ENCODE assay signal across 9 cellular contexts in genomic region chr2:85707304-85707703, GRCh38. TPM values are rescaled to one million over a fixed set of nuclear protein-coding genes. Genes with fewer than 3 reads are reported as not detected.
DNase-seq lines count a peak whose midpoint lies in the region; ATAC-seq, FAIRE-seq and TF ChIP-seq lines count a peak whose summit lies in the region.
"Had no signal": no experiment of that assay in that cellular context is flagged by ENCODE, and none has a peak within 500 bp of the region (broad histone marks: within the 10 kb centered on the region; RNA-seq: fewer than 3 reads in every experiment).

No MANE protein-coding gene starts in this region.

- CTCF ChIA-PET in HEK293 (lab: Yijun Ruan, JAX) = interaction anchor here (0.7 to 7.1 kb wide), 27 partner anchors 9 to 318 kb away, joined by 3 to 54 read pairs (median 5); partner anchors contain the start of gene GNLY

- TF ChIP-seq CTCF in HEK293 (tag by site-specific recombination; IDR thresholded peaks at IDR 0.05) (peak; percentile 80), bronchial epithelial cell (IDR thresholded peaks at IDR 0.05; ENCODE audit: insufficient read depth, low read length, severe bottlenecking) (peak; percentile 72)

- H3K27me3 ChIP-seq in bronchial epithelial cell (ENCODE audit: control insufficient read depth, insufficient read depth, low read length) = no peaks in the 10 kb centered on the region

- no peak overlapping the region for H3K4me3 Mint-ChIP-seq in T-helper 17 cell

- H3K27ac Mint-ChIP-seq in T-helper 17 cell = peak overlapping the region; percentile 81

- no peak for FAIRE-seq in bronchial epithelial cell (lab: Jason Lieb, UNC)

- H3K27ac ChIP-seq in HEK293 (ENCODE audit: extremely low read depth, low read depth, low read length) = no peak overlapping the region

- no peaks in the 10 kb centered on the region for H3K4me1 ChIP-seq in HEK293 (ENCODE audit: control insufficient read depth, insufficient read depth, low read length)

- peaks cover 34% of the 10 kb centered on the region for H3K4me1 Mint-ChIP-seq in T-helper 17 cell

- peak; percentile 87 for ATAC-seq in T-helper 17 cell
- ATAC-seq in GM19452 (IDR thresholded peaks at IDR 0.05; ENCODE audit: unreplicated experiment) = no peak

- peaks cover 30% of the 10 kb centered on the region for H3K27me3 Mint-ChIP-seq in T-helper 17 cell

- H3K4me3 ChIP-seq in HEK293 (ENCODE audit: low read depth, low read length) = no peak overlapping the region
- H3K4me3 ChIP-seq in bronchial epithelial cell (ENCODE audit: low read depth, low read length) = no peak overlapping the region

- POLR2A ChIA-PET in HEK293 (lab: Yijun Ruan, JAX) = no interaction called here

- peak; percentile 94 for DNase-seq in ELR (ENCODE audit: low read depth)
- DNase-seq in NCI-H187 (lab: John Stamatoyannopoulos, UW) = peak; percentile 20 to 58
- DNase-seq in T-helper 17 cell = peak in 1 of 3 donors; percentile 48
- DNase-seq in bronchial epithelial cell (ENCODE audit: low read depth) = peak; percentile 98
- DNase-seq in kidney glomerular epithelial cell (lab: John Stamatoyannopoulos, UW) = peak; percentile 87
- DNase-seq in stimulated activated CD4-positive, alpha-beta T cell treated with anti-CD3 and anti-CD28 coated beads, TNF-alpha, amount 100 ng/mL, for 1 hour (ENCODE audit: low read depth in 3 of 3, low spot score in 1 of 3) = peak in 2 of 3 donors; percentile 12 to 38

- H3K9me3 ChIP-seq in HEK293 (ENCODE audit: control insufficient read depth, insufficient read depth, low read depth, low read length) = no peaks in the 10 kb centered on the region
- no peaks in the 10 kb centered on the region for H3K9me3 ChIP-seq in T-helper 17 cell (ENCODE audit: control insufficient read depth, low read length, poor library complexity, severe bottlenecking)

- no peaks in the 10 kb centered on the region for H3K36me3 Mint-ChIP-seq in T-helper 17 cell (ENCODE audit: low read depth)

- H3K36me3 ChIP-seq in HEK293 (ENCODE audit: control insufficient read depth in 2 of 2, insufficient read depth in 1 of 2, low read length in 2 of 2) = no peaks in the 10 kb centered on the region
- H3K36me3 ChIP-seq in bronchial epithelial cell (ENCODE audit: control insufficient read depth, insufficient read depth, low read length) = no peaks in the 10 kb centered on the region

TF ChIP-seq in HEK293, 187 proteins besides CTCF, POLR2A, EP300 and RAD21 (continues in another document):
- TF ChIP-seq ZNF561 (tag by site-specific recombination; IDR thresholded peaks at IDR 0.05; ENCODE audit: borderline replicate concordance) (no peak), SALL2 (tag by site-specific recombination; IDR thresholded peaks at IDR 0.05; ENCODE audit: borderline replicate concordance) (no peak), ZNF324 (tag by site-specific recombination; IDR thresholded peaks at IDR 0.05) (0 out of 2 replicates have a peak, but pooled peaks have one; percentile 60), ZNF184 (tag by site-specific recombination; IDR thresholded peaks at IDR 0.05) (no peak), ZNF26 (tag by site-specific recombination; IDR thresholded peaks at IDR 0.05) (no peak), PRDM6 (tag by site-specific recombination; IDR thresholded peaks at IDR 0.05) (no peak), ZNF341 (tag by site-specific recombination; IDR thresholded peaks at IDR 0.05; ENCODE audit: low read depth) (no peak), PRDM10 (tag by site-specific recombination; IDR thresholded peaks at IDR 0.05) (peak; percentile 100), ZFHX2 (tag by site-specific recombination; conservative IDR thresholded peaks at IDR 0.05) (no peak), ZNF221 (tag by site-specific recombination; IDR thresholded peaks at IDR 0.05; ENCODE audit: borderline replicate concordance) (no peak), KLF8 (tag by site-specific recombination; IDR thresholded peaks at IDR 0.05) (peak; percentile 74), INSM2 (tag by site-specific recombination; IDR thresholded peaks at IDR 0.05) (0 out of 2 replicates have a peak, but pooled peaks have one; percentile 17), ZFP69B (tag by site-specific recombination; IDR thresholded peaks at IDR 0.05) (peak; percentile 42; the same call in 1 of the 2 replicates), ZNF394 (tag by site-specific recombination; IDR thresholded peaks at IDR 0.05; ENCODE audit: borderline replicate concordance) (peak; percentile 45; the same call in 1 of the 2 replicates), ZSCAN16 (tag by site-specific recombination; IDR thresholded peaks at IDR 0.05) (no peak), ZNF214 (tag by site-specific recombination; IDR thresholded peaks at IDR 0.05; ENCODE audit: borderline replicate concordance) (no peak), HOXD13 (CRISPR knock-in tag; IDR thresholded peaks at IDR 0.05; ENCODE audit: borderline replicate concordance) (no peak), SCRT2 (tag by site-specific recombination; IDR thresholded peaks at IDR 0.05) (peak; percentile 23; the same call in 1 of the 2 replicates)

RNA-seq across cellular contexts. Expression of gene GNLY, which starts 13.1 kb away (rescaled TPM):
- 10 to 100 TPM in 1 of 2 donors, 1 to 10 TPM in 1; 9.9 to 14.8 TPM for total RNA-seq in T-helper 17 cell
- not detected in 2 replicates for total RNA-seq in bronchial epithelial cell

RNA-seq across cellular contexts. Expression of gene SFTPB, which starts 39.3 kb away (rescaled TPM):
- not detected for total RNA-seq in T-helper 17 cell
- total RNA-seq in bronchial epithelial cell = not detected in 2 replicates
- total RNA-seq: mononuclear cell had no signal

RNA-seq across cellular contexts. Expression of gene ATOH8, which starts 46.5 kb away (rescaled TPM):
- total RNA-seq in T-helper 17 cell = not detected
- total RNA-seq in bronchial epithelial cell = 0.79 TPM in 1 of 2 replicates, not detected in the other

Comparison
In these comparisons a context has a peak if more than half of its experiments do, and no peak if none do; other contexts are left out.
1. RNA of gene GNLY, which starts 13.1 kb away (total RNA-seq): 9.9 to 14.8 TPM in T-helper 17 cell; not detected in bronchial epithelial cell; every median in the first group is over 10 times any median in the second.